25 cellular contexts compared by ENCODE assay signal in genomic region chr15:68197661-68198437, GRCh38. TPM values are rescaled to one million over a fixed set of nuclear protein-coding genes. Genes with fewer than 3 reads are reported as not detected.
DNase-seq lines count a peak whose midpoint lies in the region; ATAC-seq and TF ChIP-seq lines count a peak whose summit lies in the region.
"Had no signal": no experiment of that assay in that cellular context is flagged by ENCODE, and none has a peak within 500 bp of the region (broad histone marks: within the 10 kb centered on the region; RNA-seq: fewer than 3 reads in every experiment).

No MANE protein-coding gene starts in this region.

- TF ChIP-seq CTCF in HEK293 (tag by site-specific recombination; IDR thresholded peaks at IDR 0.05) (no peak), endothelial cell (IDR thresholded peaks at IDR 0.05; ENCODE audit: unreplicated experiment) (no peak), progenitor cell of endocrine pancreas (IDR thresholded peaks at IDR 0.05; ENCODE audit: unreplicated experiment) (no peak)
- TF ChIP-seq CTCF in CD8-positive, alpha-beta T cell (IDR thresholded peaks at IDR 0.05) = no peak

- H3K27me3 ChIP-seq in CD8-positive, alpha-beta T cell (ENCODE audit: insufficient read depth, low read length) = no peaks in the 10 kb centered on the region
- H3K27me3 ChIP-seq: BLaER1 treated with 17β-estradiol and CSF1 and Interleukin-3, amounts not matched to agents 10 nM and 100 nM; heart left ventricle; left lung; neural progenitor cell; suprapubic skin had no signal

- peak overlapping the region; percentile 9 for H3K27ac Mint-ChIP-seq in activated naive CD4-positive, alpha-beta T cell treated with anti-CD3 and anti-CD28 coated beads for 36 hours
- H3K27ac Mint-ChIP-seq in endothelial cell (ENCODE audit: unreplicated experiment) = peak overlapping the region; percentile 30
- H3K27ac Mint-ChIP-seq in progenitor cell of endocrine pancreas = peak overlapping the region; percentile 20
- H3K27ac Mint-ChIP-seq in CD8-positive, alpha-beta T cell = no peak overlapping the region

- H3K36me3 Mint-ChIP-seq in activated naive CD4-positive, alpha-beta T cell treated with anti-CD3 and anti-CD28 coated beads for 36 hours (ENCODE audit: low read depth) = peaks cover 23% of the 10 kb centered on the region
- peaks cover 24% of the 10 kb centered on the region for H3K36me3 Mint-ChIP-seq in endothelial cell (ENCODE audit: low read depth, unreplicated experiment)
- peaks cover 10% of the 10 kb centered on the region for H3K36me3 Mint-ChIP-seq in progenitor cell of endocrine pancreas (ENCODE audit: insufficient read depth)
- peaks cover 17% of the 10 kb centered on the region for H3K36me3 Mint-ChIP-seq in CD8-positive, alpha-beta T cell

- H3K9me3 Mint-ChIP-seq in activated naive CD4-positive, alpha-beta T cell treated with anti-CD3 and anti-CD28 coated beads for 36 hours = no peaks in the 10 kb centered on the region
- H3K9me3 Mint-ChIP-seq in endothelial cell (ENCODE audit: unreplicated experiment) = no peaks in the 10 kb centered on the region
- no peaks in the 10 kb centered on the region for H3K9me3 Mint-ChIP-seq in progenitor cell of endocrine pancreas (ENCODE audit: low read depth)
- H3K9me3 Mint-ChIP-seq in CD8-positive, alpha-beta T cell = no peaks in the 10 kb centered on the region
- H3K9me3 Mint-ChIP-seq: activated T-helper 17 cell treated with anti-CD3 and anti-CD28 coated beads, Interleukin-2, amount 50 U/mL, for 72 hours; dendritic cell treated with granulocyte-macrophage colony-stimulating factor and Interleukin-4, amounts not matched to agents 40 ng/mL and 50 ng/mL, for 4 days; neural progenitor cell had no signal

- H3K9me3 ChIP-seq in HEK293 (ENCODE audit: control insufficient read depth, insufficient read depth, low read depth, low read length) = no peaks in the 10 kb centered on the region
- no peaks in the 10 kb centered on the region for H3K9me3 ChIP-seq in CD8-positive, alpha-beta T cell (ENCODE audit: low read length)
- H3K9me3 ChIP-seq: BLaER1 treated with 17β-estradiol and CSF1 and Interleukin-3, amounts not matched to agents 10 nM and 100 nM; heart left ventricle; left lung; mucosa of descending colon; prostate gland; suprapubic skin had no signal

- CTCF ChIA-PET in activated naive CD4-positive, alpha-beta T cell treated with anti-CD3 and anti-CD28 coated beads for 36 hours (lab: Charles Lee) = no interaction called here
- CTCF ChIA-PET in HEK293 (lab: Yijun Ruan, JAX) = no interaction called here
- CTCF ChIA-PET in CD8-positive, alpha-beta T cell (lab: Charles Lee) = interaction anchor here (0.8 kb wide), 1 partner anchor 13 kb away, joined by 3 read pairs; no protein-coding TSS in a partner anchor

- ATAC-seq in GM21529 (IDR thresholded peaks at IDR 0.05; ENCODE audit: unreplicated experiment) (no peak), GM19035 (IDR thresholded peaks at IDR 0.05; ENCODE audit: unreplicated experiment) (no peak)
- no peak for ATAC-seq in CD8-positive, alpha-beta T cell
- ATAC-seq: activated CD4-positive, CD25-positive, alpha-beta regulatory T cell treated with anti-CD3 and anti-CD28 coated beads, Interleukin-2, amount 50 U/mL, for 24 hours; activated T-helper 17 cell treated with anti-CD3 and anti-CD28 coated beads, Interleukin-2, amount 50 U/mL, for 72 hours; heart left ventricle; left lung; mucosa of descending colon had no signal

- no peak for DNase-seq in activated naive CD4-positive, alpha-beta T cell treated with anti-CD3 and anti-CD28 coated beads for 36 hours
- DNase-seq in activated naive CD4-positive, alpha-beta T cell treated with anti-CD3 and anti-CD28 coated beads, Interleukin-2, amount 50 U/mL, for 16 hours = no peak
- DNase-seq in endothelial cell (ENCODE audit: low spot score) = no peak
- DNase-seq in progenitor cell of endocrine pancreas (ENCODE audit: low spot score, unreplicated experiment) = no peak
- no peak for DNase-seq in CD8-positive, alpha-beta T cell
- DNase-seq: DMS153, GDM1, heart left ventricle, left lung, mucosa of descending colon, MV-4-11, NCI-H187, NCI-H526, RPMI8226 had no signal

- H3K36me3 ChIP-seq in HEK293 (ENCODE audit: control insufficient read depth in 2 of 2, insufficient read depth in 1 of 2, low read length in 2 of 2) = peaks cover 0 to 32% of the 10 kb centered on the region in 2 experiments
- no peaks in the 10 kb centered on the region for H3K36me3 ChIP-seq in CD8-positive, alpha-beta T cell (ENCODE audit: insufficient read depth, low read length)
- H3K36me3 ChIP-seq: neural progenitor cell, prostate gland had no signal

- no peaks in the 10 kb centered on the region for H3K4me1 Mint-ChIP-seq in activated naive CD4-positive, alpha-beta T cell treated with anti-CD3 and anti-CD28 coated beads for 36 hours (ENCODE audit: low read depth)
- H3K4me1 Mint-ChIP-seq in endothelial cell (ENCODE audit: unreplicated experiment) (peaks cover 38% of the 10 kb centered on the region), progenitor cell of endocrine pancreas (ENCODE audit: low read depth) (peaks cover 3% of the 10 kb centered on the region)
- H3K4me1 Mint-ChIP-seq in CD8-positive, alpha-beta T cell (ENCODE audit: low read depth) = no peaks in the 10 kb centered on the region

- no peaks in the 10 kb centered on the region for H3K4me1 ChIP-seq in HEK293 (ENCODE audit: control insufficient read depth, insufficient read depth, low read length)
- H3K4me1 ChIP-seq in CD8-positive, alpha-beta T cell (ENCODE audit: insufficient read depth, low read length) = no peaks in the 10 kb centered on the region
- H3K4me1 ChIP-seq: left lung had no signal

- POLR2A ChIA-PET in HEK293 (lab: Yijun Ruan, JAX) = no interaction called here
- POLR2A ChIA-PET in CD8-positive, alpha-beta T cell (lab: Charles Lee) = no interaction called here

- H3K4me3 Mint-ChIP-seq in activated naive CD4-positive, alpha-beta T cell treated with anti-CD3 and anti-CD28 coated beads for 36 hours = no peak overlapping the region
- H3K4me3 Mint-ChIP-seq in endothelial cell (ENCODE audit: unreplicated experiment) = peak overlapping the region; percentile 28
- H3K4me3 Mint-ChIP-seq in progenitor cell of endocrine pancreas (ENCODE audit: low read depth) = no peak overlapping the region
- no peak overlapping the region for H3K4me3 Mint-ChIP-seq in CD8-positive, alpha-beta T cell
- H3K4me3 Mint-ChIP-seq: activated T-helper 17 cell treated with anti-CD3 and anti-CD28 coated beads, Interleukin-2, amount 50 U/mL, for 72 hours; dendritic cell treated with granulocyte-macrophage colony-stimulating factor and Interleukin-4, amounts not matched to agents 40 ng/mL and 50 ng/mL, for 4 days; neural progenitor cell had no signal

- H3K27ac ChIP-seq in HEK293 (ENCODE audit: extremely low read depth, low read depth, low read length) = no peak overlapping the region
- no peak overlapping the region for H3K27ac ChIP-seq in CD8-positive, alpha-beta T cell (ENCODE audit: low read depth, low read length)
- H3K27ac ChIP-seq: BLaER1 treated with 17β-estradiol and CSF1 and Interleukin-3, amounts not matched to agents 10 nM and 100 nM; heart left ventricle; KMS-11; left lung; neural progenitor cell; prostate gland; suprapubic skin had no signal

- intact Hi-C loops in activated naive CD4-positive, alpha-beta T cell treated with anti-CD3 and anti-CD28 coated beads for 36 hours (cut with micrococcal nuclease) = no loop called here
- intact Hi-C loops in CD8-positive, alpha-beta T cell (cut with DNase I, micrococcal nuclease) = no loop called here

- no peak overlapping the region for H3K4me3 ChIP-seq in HEK293 (ENCODE audit: low read depth, low read length)
- H3K4me3 ChIP-seq in CD8-positive, alpha-beta T cell (ENCODE audit: low read depth, low read length) = no peak overlapping the region
- H3K4me3 ChIP-seq: BLaER1 treated with 17β-estradiol and CSF1 and Interleukin-3, amounts not matched to agents 10 nM and 100 nM; heart left ventricle; left lung; mucosa of descending colon; neural progenitor cell; prostate gland; suprapubic skin had no signal

- no peaks in the 10 kb centered on the region for H3K27me3 Mint-ChIP-seq in activated naive CD4-positive, alpha-beta T cell treated with anti-CD3 and anti-CD28 coated beads for 36 hours (ENCODE audit: low read depth)
- H3K27me3 Mint-ChIP-seq in endothelial cell (ENCODE audit: unreplicated experiment) = peaks cover 13% of the 10 kb centered on the region
- H3K27me3 Mint-ChIP-seq in progenitor cell of endocrine pancreas = no peaks in the 10 kb centered on the region
- no peaks in the 10 kb centered on the region for H3K27me3 Mint-ChIP-seq in CD8-positive, alpha-beta T cell (ENCODE audit: low read depth)
- H3K27me3 Mint-ChIP-seq: activated T-helper 17 cell treated with anti-CD3 and anti-CD28 coated beads, Interleukin-2, amount 50 U/mL, for 72 hours; dendritic cell treated with granulocyte-macrophage colony-stimulating factor and Interleukin-4, amounts not matched to agents 40 ng/mL and 50 ng/mL, for 4 days had no signal

TF ChIP-seq in HEK293, 187 proteins besides CTCF, POLR2A, EP300 and RAD21:
- TF ChIP-seq ZNF561 (tag by site-specific recombination; IDR thresholded peaks at IDR 0.05; ENCODE audit: borderline replicate concordance) (no peak), GLIS2 (tag by site-specific recombination; IDR thresholded peaks at IDR 0.05) (peak; percentile 27; the same call in 1 of the 2 replicates)
TF ChIP-seq in HEK293: peak in this region for 1.

RNA-seq across cellular contexts. Expression of gene CALML4, which starts 7.3 kb away (rescaled TPM):
- 10 to 100 TPM in 1 of 2 experiments, 1 to 10 TPM in 1; 8.5 to 11.4 TPM for total RNA-seq in activated naive CD4-positive, alpha-beta T cell treated with anti-CD3 and anti-CD28 coated beads for 36 hours
- 11.0 TPM for total RNA-seq in endothelial cell (ENCODE audit: unreplicated experiment)
- 9.7 and 11.9 TPM in 2 replicates for total RNA-seq in progenitor cell of endocrine pancreas
- total RNA-seq in CD8-positive, alpha-beta T cell = under 1 TPM; 0.68 to 1.00 TPM

RNA-seq across cellular contexts. Expression of gene CLN6, which starts 31.7 kb away (rescaled TPM):
- 10 to 100 TPM; 30.5 to 34.2 TPM for total RNA-seq in activated naive CD4-positive, alpha-beta T cell treated with anti-CD3 and anti-CD28 coated beads for 36 hours
- total RNA-seq in endothelial cell (ENCODE audit: unreplicated experiment) = 42.1 TPM
- total RNA-seq in progenitor cell of endocrine pancreas = 46.6 and 48.4 TPM in 2 replicates
- total RNA-seq in CD8-positive, alpha-beta T cell = 1 to 10 TPM; 7.6 to 7.9 TPM
